12 cellular contexts compared by ENCODE assay signal in the genomic region with DNA sequence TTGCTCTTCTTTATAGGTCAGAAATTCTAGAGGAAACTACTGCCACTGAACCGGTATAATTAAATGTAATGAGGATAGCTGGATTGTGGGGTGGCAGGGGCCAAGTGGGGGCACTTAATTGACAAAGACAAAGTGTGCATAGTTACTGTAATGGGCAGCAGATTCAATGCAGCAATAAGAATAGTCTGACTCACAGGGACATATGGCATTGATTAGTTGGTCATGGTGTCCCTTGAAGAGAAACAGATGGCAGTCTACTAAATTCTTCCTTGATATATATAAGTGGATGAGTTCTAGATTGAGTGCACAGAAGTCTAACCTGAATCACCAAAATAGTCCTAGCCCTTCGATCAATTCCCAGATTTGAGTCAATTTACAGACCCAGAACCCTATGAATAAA. TPM values are rescaled to one million over a fixed set of nuclear protein-coding genes. Genes with fewer than 3 reads are reported as not detected.
DNase-seq lines count a peak whose midpoint lies in the region; ATAC-seq and TF ChIP-seq lines count a peak whose summit lies in the region.
"Had no signal": no experiment of that assay in that cellular context is flagged by ENCODE, and none has a peak within 500 bp of the region (broad histone marks: within the 10 kb centered on the region; RNA-seq: fewer than 3 reads in every experiment).

No MANE protein-coding gene starts in this region.

- peak overlapping the region; percentile 11 for H3K4me3 ChIP-seq in parathyroid adenoma (ENCODE audit: low read depth, low read length)

- no peaks in the 10 kb centered on the region for H3K36me3 ChIP-seq in parathyroid adenoma (ENCODE audit: control insufficient read depth, insufficient read depth, low read length)

- no peaks in the 10 kb centered on the region for H3K27me3 Mint-ChIP-seq in effector memory CD8-positive, alpha-beta T cell

- no peaks in the 10 kb centered on the region for H3K9me3 ChIP-seq in parathyroid adenoma (ENCODE audit: control insufficient read depth, low read length)

- no peaks in the 10 kb centered on the region for H3K27me3 ChIP-seq in parathyroid adenoma (ENCODE audit: control insufficient read depth, insufficient read depth, low read length)

- TF ChIP-seq CTCF in parathyroid adenoma (IDR thresholded peaks at IDR 0.05): no peak

- peaks cover 15% of the 10 kb centered on the region for H3K36me3 Mint-ChIP-seq in effector memory CD8-positive, alpha-beta T cell (ENCODE audit: insufficient read depth)

- H3K4me2 ChIP-seq in parathyroid adenoma (ENCODE audit: low read length): no peak overlapping the region

- H2AFZ ChIP-seq in parathyroid adenoma: no peak overlapping the region

- H3K79me2 ChIP-seq in parathyroid adenoma: peaks cover 20% of the 10 kb centered on the region

- no peak overlapping the region for H3K27ac ChIP-seq in parathyroid adenoma
- H3K27ac ChIP-seq: epithelial cell of prostate had no signal

- H3K9me3 Mint-ChIP-seq in effector memory CD8-positive, alpha-beta T cell: no peaks in the 10 kb centered on the region

- DNase-seq in EH (ENCODE audit: low read depth) (peak; percentile 78), NCI-H82 (lab: John Stamatoyannopoulos, UW) (peak; percentile 77), mucosa of gallbladder (ENCODE audit: low spot score) (no peak), NCI-H1436 treated with DMSO at 0.1 percent for 48 hours (lab: John Stamatoyannopoulos, UW) (no peak), NCI-H2227 treated with DMSO at 0.1 percent for 48 hours (lab: John Stamatoyannopoulos, UW) (no peak)
- no peak for DNase-seq in effector memory CD8-positive, alpha-beta T cell
- DNase-seq: activated CD4-positive, CD25-positive, alpha-beta regulatory T cell treated with anti-CD3 and anti-CD28 coated beads, Interleukin-2, amount 50 U/mL, for 72 hours; NCI-H2029 treated with DMSO at 0.1 percent for 48 hours; trophoblast cell had no signal

- no peak overlapping the region for H3K27ac Mint-ChIP-seq in effector memory CD8-positive, alpha-beta T cell

- peaks cover 50 to 59% of the 10 kb centered on the region in 2 donors for H3K4me1 Mint-ChIP-seq in effector memory CD8-positive, alpha-beta T cell (ENCODE audit: low read depth in 2 of 2)

- H3K4me1 ChIP-seq in parathyroid adenoma: peaks cover 7% of the 10 kb centered on the region

- no peak for ATAC-seq in effector memory CD8-positive, alpha-beta T cell (replicated peaks)
- ATAC-seq in GM21723 (IDR thresholded peaks at IDR 0.05; ENCODE audit: unreplicated experiment): no peak

- H3K4me3 Mint-ChIP-seq in effector memory CD8-positive, alpha-beta T cell: peak overlapping the region; percentile 89 to 95

- H3K9ac ChIP-seq in parathyroid adenoma: no peak overlapping the region

RNA-seq across cellular contexts. Expression of gene ZNF75D, which starts 3.1 kb away (rescaled TPM):
- total RNA-seq in mucosa of gallbladder: 8.8 TPM

RNA-seq across cellular contexts. Expression of gene ZNF449, which starts 3.8 kb away (rescaled TPM):
- 4.7 TPM for total RNA-seq in mucosa of gallbladder

RNA-seq across cellular contexts. Expression of gene ETDC, which starts 31.5 kb away (rescaled TPM):
- total RNA-seq in mucosa of gallbladder: not detected

Comparison
In these comparisons a context has a peak if more than half of its experiments do, and no peak if none do; other contexts are left out.
1. DNase-seq: peak in EH (single experiment) and NCI-H82 (single experiment); none in effector memory CD8-positive, alpha-beta T cell (0 of 3), mucosa of gallbladder (single experiment), NCI-H1436 treated with DMSO at 0.1 percent for 48 hours (single experiment) and NCI-H2227 treated with DMSO at 0.1 percent for 48 hours (single experiment).